In genomic region chr10:59708816-59709471, GRCh38 we compare ENCODE assay signal across 8 cellular contexts. TPM values are rescaled to one million over a fixed set of nuclear protein-coding genes. Genes with fewer than 3 reads are reported as not detected.
DNase-seq lines count a peak whose midpoint lies in the region; ATAC-seq, FAIRE-seq and TF ChIP-seq lines count a peak whose summit lies in the region.

No MANE protein-coding gene starts in this region.

- no peak overlapping the region for H3K27ac ChIP-seq in right cardiac atrium (ENCODE audit: low read length)
- peak overlapping the region in 5 of 21 experiments; percentile 7 to 40 (median 29) for H3K27ac ChIP-seq in skin epidermis

- H3K9me3 ChIP-seq in right cardiac atrium (ENCODE audit: control insufficient read depth, low read length): no peaks in the 10 kb centered on the region

- H3K27me3 Mint-ChIP-seq in activated CD4-positive, alpha-beta T cell treated with anti-CD3 and anti-CD28 coated beads, Interleukin-2, amount 10 ng/mL, durations not matched to agents 7 days and 5 days: peaks cover 58% of the 10 kb centered on the region
- peaks cover 79% of the 10 kb centered on the region for H3K27me3 Mint-ChIP-seq in activated naive CD8-positive, alpha-beta T cell treated with anti-CD3 and anti-CD28 coated beads for 36 hours

- WGBS in right cardiac atrium: 2% methylated on average over 44 of the region's 44 CpGs

- no peak for FAIRE-seq in H54 (lab: Jason Lieb, UNC)

- peak overlapping the region; percentile 54 for H3K4me3 Mint-ChIP-seq in activated CD4-positive, alpha-beta T cell treated with anti-CD3 and anti-CD28 coated beads, Interleukin-2, amount 10 ng/mL, durations not matched to agents 7 days and 5 days
- H3K4me3 Mint-ChIP-seq in activated naive CD8-positive, alpha-beta T cell treated with anti-CD3 and anti-CD28 coated beads for 36 hours: peak overlapping the region; percentile 77

- ATAC-seq in right cardiac atrium: peak; percentile 42 to 47

- no peaks in the 10 kb centered on the region for H3K9me3 Mint-ChIP-seq in activated CD4-positive, alpha-beta T cell treated with anti-CD3 and anti-CD28 coated beads, Interleukin-2, amount 10 ng/mL, durations not matched to agents 7 days and 5 days
- H3K9me3 Mint-ChIP-seq in activated naive CD8-positive, alpha-beta T cell treated with anti-CD3 and anti-CD28 coated beads for 36 hours: no peaks in the 10 kb centered on the region

- no peak for DNase-seq in activated CD4-positive, alpha-beta T cell treated with anti-CD3 and anti-CD28 coated beads, Interleukin-2, amount 10 ng/mL, durations not matched to agents 7 days and 5 days
- DNase-seq in activated CD4-positive, alpha-beta T cell treated with anti-CD3 and anti-CD28 coated beads for 4 hours: no peak
- DNase-seq in HuH-7 (ENCODE audit: low spot score): peak; percentile 37
- peak; percentile 18 for DNase-seq in activated naive CD8-positive, alpha-beta T cell treated with anti-CD3 and anti-CD28 coated beads for 36 hours
- peak; percentile 20 to 67 (median 65) for DNase-seq in right cardiac atrium
- no peak for DNase-seq in H54 (ENCODE audit: insufficient read length, low spot score)
- no peak for DNase-seq in SKM-1 (lab: John Stamatoyannopoulos, UW; ENCODE audit: unreplicated experiment)

- POLR2A ChIA-PET in activated CD4-positive, alpha-beta T cell treated with anti-CD3 and anti-CD28 coated beads, Interleukin-2, amount 10 ng/mL, durations not matched to agents 7 days and 5 days (lab: Charles Lee): no interaction called here

- TF ChIP-seq POLR2A in H54 (IDR thresholded peaks at IDR 0.05; ENCODE audit: low read depth, low read length): no peak

- H3K36me3 Mint-ChIP-seq in activated CD4-positive, alpha-beta T cell treated with anti-CD3 and anti-CD28 coated beads, Interleukin-2, amount 10 ng/mL, durations not matched to agents 7 days and 5 days (ENCODE audit: low read depth): no peaks in the 10 kb centered on the region
- no peaks in the 10 kb centered on the region for H3K36me3 Mint-ChIP-seq in activated naive CD8-positive, alpha-beta T cell treated with anti-CD3 and anti-CD28 coated beads for 36 hours

- CTCF ChIA-PET in activated CD4-positive, alpha-beta T cell treated with anti-CD3 and anti-CD28 coated beads, Interleukin-2, amount 10 ng/mL, durations not matched to agents 7 days and 5 days (lab: Charles Lee): interaction anchor here (0.5 to 1.5 kb wide), 2 partner anchors 83 to 611 kb away, joined by 3 to 4 read pairs; no protein-coding TSS in a partner anchor

- no peaks in the 10 kb centered on the region for H3K27me3 ChIP-seq in right cardiac atrium (ENCODE audit: control insufficient read depth, insufficient read depth)

- H3K4me1 Mint-ChIP-seq in activated CD4-positive, alpha-beta T cell treated with anti-CD3 and anti-CD28 coated beads, Interleukin-2, amount 10 ng/mL, durations not matched to agents 7 days and 5 days: peaks cover 3% of the 10 kb centered on the region
- peaks cover 4% of the 10 kb centered on the region for H3K4me1 Mint-ChIP-seq in activated naive CD8-positive, alpha-beta T cell treated with anti-CD3 and anti-CD28 coated beads for 36 hours

- peak overlapping the region; percentile 73 for H3K4me3 ChIP-seq in right cardiac atrium (ENCODE audit: low read length)
- H3K4me3 ChIP-seq in skin epidermis: peak overlapping the region; percentile 29 to 63 (median 53)

- no peak overlapping the region for H3K27ac Mint-ChIP-seq in activated CD4-positive, alpha-beta T cell treated with anti-CD3 and anti-CD28 coated beads, Interleukin-2, amount 10 ng/mL, durations not matched to agents 7 days and 5 days
- no peak overlapping the region for H3K27ac Mint-ChIP-seq in activated naive CD8-positive, alpha-beta T cell treated with anti-CD3 and anti-CD28 coated beads for 36 hours

- H3K4me1 ChIP-seq in right cardiac atrium (ENCODE audit: control insufficient read depth, insufficient read depth, low read length): no peaks in the 10 kb centered on the region

- intact Hi-C loops in right cardiac atrium (cut with DNase I): no loop called here

RNA-seq across cellular contexts. Expression of gene SLC16A9, which starts 0.7 kb away (rescaled TPM):
- under 1 TPM; 0.08 to 0.12 TPM for total RNA-seq in activated CD4-positive, alpha-beta T cell treated with anti-CD3 and anti-CD28 coated beads, Interleukin-2, amount 10 ng/mL, durations not matched to agents 7 days and 5 days
- total RNA-seq in activated naive CD8-positive, alpha-beta T cell treated with anti-CD3 and anti-CD28 coated beads for 36 hours: 1 to 10 TPM; 1.9 to 2.4 TPM
- 1 to 10 TPM in 3 of 4 donors, under 1 TPM in 1; 0.61 to 4.3 (median 1.2) TPM for total RNA-seq in right cardiac atrium
- 0.48 TPM for polyA plus RNA-seq in right cardiac atrium

RNA-seq across cellular contexts. Expression of gene MRLN, which starts 44.3 kb away (rescaled TPM):
- total RNA-seq in activated CD4-positive, alpha-beta T cell treated with anti-CD3 and anti-CD28 coated beads, Interleukin-2, amount 10 ng/mL, durations not matched to agents 7 days and 5 days: not detected
- total RNA-seq in activated naive CD8-positive, alpha-beta T cell treated with anti-CD3 and anti-CD28 coated beads for 36 hours: not detected
- not detected for total RNA-seq in right cardiac atrium
- not detected for polyA plus RNA-seq in right cardiac atrium

Comparison
In these comparisons a context has a peak if more than half of its experiments do, and no peak if none do; other contexts are left out.
1. DNase-seq: peak in HuH-7 (single experiment), activated naive CD8-positive, alpha-beta T cell treated with anti-CD3 and anti-CD28 coated beads for 36 hours (single experiment) and right cardiac atrium (3 of 3); none in activated CD4-positive, alpha-beta T cell treated with anti-CD3 and anti-CD28 coated beads, Interleukin-2, amount 10 ng/mL, durations not matched to agents 7 days and 5 days (single experiment), activated CD4-positive, alpha-beta T cell treated with anti-CD3 and anti-CD28 coated beads for 4 hours (0 of 2), H54 (single experiment) and SKM-1 (single experiment).